In genomic region chr15:65326109-65326508, GRCh38 we compare ENCODE assay signal across 10 cellular contexts. TPM values are rescaled to one million over a fixed set of nuclear protein-coding genes. Genes with fewer than 3 reads are reported as not detected.
DNase-seq lines count a peak whose midpoint lies in the region; ATAC-seq, FAIRE-seq and TF ChIP-seq lines count a peak whose summit lies in the region.
"Had no signal": no experiment of that assay in that cellular context is flagged by ENCODE, and none has a peak within 500 bp of the region (broad histone marks: within the 10 kb centered on the region; RNA-seq: fewer than 3 reads in every experiment).

No MANE protein-coding gene starts in this region.

- H3K27ac Mint-ChIP-seq in neural crest cell (ENCODE audit: unreplicated experiment), result no peak overlapping the region

- H3K9me3 Mint-ChIP-seq in neural crest cell, result no peaks in the 10 kb centered on the region

- H3K27me3 Mint-ChIP-seq in neural crest cell (ENCODE audit: low read depth), result no peaks in the 10 kb centered on the region

- peak overlapping the region; percentile 48 for H3K4me3 Mint-ChIP-seq in neural crest cell

- H3K36me3 Mint-ChIP-seq in neural crest cell (ENCODE audit: low read depth), result peaks cover 2% of the 10 kb centered on the region

- peaks cover 29% of the 10 kb centered on the region for H3K4me1 Mint-ChIP-seq in neural crest cell

- DNase-seq in D721Med (ENCODE audit: insufficient read length, low spot score), result peak; percentile 64
- peak; percentile 41 for DNase-seq in RPMI8226
- peak; percentile 59 to 70 for DNase-seq in frontal cortex (ENCODE audit: low spot score in 2 of 2)
- no peak for DNase-seq in neural crest cell (ENCODE audit: low read depth, low spot score)
- no peak for DNase-seq in NCI-H1048 (lab: John Stamatoyannopoulos, UW)
- DNase-seq: Karpas-422 had no signal

- FAIRE-seq in D721Med (lab: Jason Lieb, UNC), result no peak
- FAIRE-seq in frontal cortex (lab: Jason Lieb, UNC), result no peak

- no peak for ATAC-seq in HG03439 (IDR thresholded peaks at IDR 0.05; ENCODE audit: unreplicated experiment)
- no peak for ATAC-seq in GM19452 (IDR thresholded peaks at IDR 0.05; ENCODE audit: unreplicated experiment)
- ATAC-seq in activated CD4-positive, CD25-positive, alpha-beta regulatory T cell treated with anti-CD3 and anti-CD28 coated beads, Interleukin-2, amount 50 U/mL, for 24 hours, result no peak

- no peak for TF ChIP-seq CTCF in D721Med (IDR thresholded peaks at IDR 0.05; ENCODE audit: insufficient read depth, missing control alignments)
- TF ChIP-seq CTCF in neural crest cell (conservative IDR thresholded peaks at IDR 0.05), result no peak

RNA-seq across cellular contexts. Expression of gene RNU5B-1, which starts 21.6 kb away (rescaled TPM):
- total RNA-seq in frontal cortex (not detected), neural crest cell (17.2 TPM in 1 of 2 replicates, not detected in the other)

RNA-seq across cellular contexts. Expression of gene RNU5A-1, which starts 30.3 kb away (rescaled TPM):
- total RNA-seq in frontal cortex (not detected), neural crest cell (not detected in 2 replicates)
- total RNA-seq: psoas muscle had no signal

RNA-seq across cellular contexts. Expression of gene PARP16, which starts 39.4 kb away (rescaled TPM):
- total RNA-seq in frontal cortex (8.6 TPM), neural crest cell (14.8 and 15.5 TPM in 2 replicates)

RNA-seq across cellular contexts. Expression of gene IGDCC3, which starts 51.7 kb away (rescaled TPM):
- total RNA-seq in frontal cortex (6.9 TPM), neural crest cell (298 and 300 TPM in 2 replicates)
- total RNA-seq: psoas muscle had no signal

Comparison
In these comparisons a context has a peak if more than half of its experiments do, and no peak if none do; other contexts are left out.
1. DNase-seq: peak in D721Med (single experiment), RPMI8226 (single experiment) and frontal cortex (2 of 2); none in neural crest cell (single experiment) and NCI-H1048 (single experiment).